Comparison of ENCODE assay signal across 20 cellular contexts in the genomic region with DNA sequence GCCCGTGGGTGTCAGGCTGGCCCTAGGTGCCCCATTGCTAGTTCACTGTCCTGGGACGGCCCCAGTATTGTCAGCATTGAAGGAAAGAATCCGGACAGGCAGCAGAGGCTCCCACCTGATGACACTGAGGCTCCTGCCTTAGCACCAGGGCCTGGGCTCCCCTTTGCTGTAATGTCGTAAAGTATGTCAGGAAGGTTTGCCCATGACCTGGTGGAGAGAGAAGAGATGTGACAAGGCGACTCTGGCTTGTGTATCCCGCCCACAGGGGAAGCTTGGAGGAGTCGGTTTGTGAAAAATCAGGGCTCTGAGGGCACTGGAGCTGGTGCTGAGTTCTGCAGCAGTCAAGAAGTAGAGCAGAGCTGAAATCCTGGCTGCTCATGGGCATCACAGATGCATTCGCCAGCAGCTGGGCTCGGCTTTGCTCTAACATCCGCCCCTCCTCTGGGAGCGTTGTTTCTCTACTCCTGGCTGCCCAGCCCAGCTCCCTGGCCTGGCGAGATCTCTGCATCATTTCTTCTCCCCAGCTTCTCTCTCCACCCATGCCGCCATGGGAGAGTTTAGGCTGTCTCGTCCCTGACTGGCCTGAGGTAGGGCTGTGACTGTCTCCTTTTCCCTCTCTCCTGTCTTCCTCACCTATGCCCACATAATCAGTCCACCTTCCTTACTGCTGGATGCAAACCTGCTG.
"Had no signal": no experiment of that assay in that cellular context is flagged by ENCODE, and none has a peak within 500 bp of the region (broad histone marks: within the 10 kb centered on the region; RNA-seq: fewer than 3 reads in every experiment).

No MANE protein-coding gene starts in this region.

- H3K36me3 Mint-ChIP-seq: activated naive CD4-positive, alpha-beta T cell treated with anti-CD3 and anti-CD28 coated beads, Interleukin-2, amount 50 U/mL, for 72 hours had no signal

- ATAC-seq: activated naive CD4-positive, alpha-beta T cell treated with anti-CD3 and anti-CD28 coated beads, Interleukin-2, amount 50 U/mL, for 72 hours; left ventricle myocardium superior had no signal

- H3K4me3 ChIP-seq: coronary artery, esophagus muscularis mucosa, SJSA1, upper lobe of left lung had no signal

- H3K27ac ChIP-seq: coronary artery, SJSA1, upper lobe of left lung had no signal

- H3K27me3 Mint-ChIP-seq: brain; central memory CD8-positive, alpha-beta T cell had no signal

- H3K9me3 ChIP-seq: esophagus muscularis mucosa, SJSA1, upper lobe of left lung had no signal

- H3K4me3 Mint-ChIP-seq: brain; central memory CD8-positive, alpha-beta T cell had no signal

- DNase-seq: activated CD4-positive, alpha-beta T cell treated with anti-CD3 and anti-CD28 coated beads for 48 hours; activated gamma-delta T cell; activated T-cell treated with anti-CD3 and anti-CD28 coated beads, Interleukin-2, amount 50 U/mL, for 1 hour; amygdala; effector CD4-positive, alpha-beta T cell; kidney glomerular epithelial cell; left ventricle myocardium superior; mesendoderm; stimulated activated CD4-positive, alpha-beta T cell treated with anti-CD3 and anti-CD28 coated beads, Interleukin-15, amount 100 ng/mL, for 24 hours; stimulated activated CD4-positive, alpha-beta T cell treated with anti-CD3 and anti-CD28 coated beads, Interleukin-4, amount 100 ng/mL, for 24 hours; stimulated activated naive CD4-positive, alpha-beta T cell treated with Interleukin-2 at 50 U/mL for 16 hours; substantia nigra; T-helper 2 cell; upper lobe of left lung had no signal

- H3K9me3 Mint-ChIP-seq: activated naive CD4-positive, alpha-beta T cell treated with anti-CD3 and anti-CD28 coated beads, Interleukin-2, amount 50 U/mL, for 72 hours; brain; central memory CD8-positive, alpha-beta T cell had no signal

- H3K36me3 ChIP-seq: SJSA1 had no signal

- H3K27me3 ChIP-seq: esophagus muscularis mucosa, SJSA1, upper lobe of left lung had no signal
